In the genomic region with DNA sequence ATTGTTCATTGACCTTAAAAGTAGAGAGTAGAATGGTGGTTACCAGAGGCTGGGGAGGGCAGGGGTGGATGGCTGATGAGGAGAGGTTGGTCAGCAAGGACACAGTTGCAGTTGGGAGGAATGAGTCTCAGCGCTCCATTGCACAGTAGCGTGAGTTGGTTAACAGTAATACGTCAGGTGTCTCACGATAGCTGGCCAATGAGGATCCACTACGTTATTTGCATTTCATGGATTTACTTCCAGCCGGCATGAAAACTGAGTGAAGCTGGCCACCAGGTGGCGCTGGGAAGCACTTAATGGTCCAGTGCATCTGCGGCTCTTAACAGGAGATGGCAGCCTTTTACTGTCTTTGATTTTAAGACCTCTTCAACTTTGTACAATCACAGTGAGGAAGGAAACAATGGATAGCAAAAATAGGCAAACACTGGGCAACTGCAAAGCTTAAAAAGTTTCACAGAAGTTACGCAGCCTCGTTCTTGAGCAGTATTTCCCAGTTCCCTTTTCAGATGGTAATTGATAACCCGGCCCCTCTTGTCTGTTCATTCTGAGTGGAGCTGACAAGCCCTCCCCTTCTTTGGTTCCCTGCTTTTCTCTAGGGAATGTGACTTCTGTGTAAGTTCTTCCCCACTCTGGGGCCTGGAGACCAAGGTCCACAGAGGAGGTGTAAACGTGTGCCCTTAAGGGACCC, we compare ENCODE assay signal across 8 cellular contexts. TPM values are rescaled to one million over a fixed set of nuclear protein-coding genes. Genes with fewer than 3 reads are reported as not detected.
DNase-seq lines count a peak whose midpoint lies in the region; ATAC-seq, FAIRE-seq and TF ChIP-seq lines count a peak whose summit lies in the region.

No MANE protein-coding gene starts in this region.

- H3K36me3 ChIP-seq in skeletal muscle satellite cell (ENCODE audit: insufficient read depth, low read length): no peaks in the 10 kb centered on the region

- peak; percentile 99 to 100 for TF ChIP-seq RAD21 in A549 (conservative IDR thresholded peaks at IDR 0.05 in 1 of 2, IDR thresholded peaks at IDR 0.05 in 1 of 2)

- 7% methylated on average over 12 of the region's 12 CpGs for WGBS in A549 (ENCODE audit: missing lambda C conversion rate)

- H3K4me2 ChIP-seq in A549: peak overlapping the region; percentile 66
- H3K4me2 ChIP-seq in skeletal muscle satellite cell (ENCODE audit: low read length): peak overlapping the region; percentile 68

- in situ Hi-C loops in astrocyte of the cerebellum (cut with HindIII; ENCODE audit: low sequenced_read_pairs): loop anchor here (25.0 kb wide), 1 partner anchor 438 kb away; no protein-coding TSS in a partner anchor

- POLR2A ChIA-PET in A549 (lab: Yijun Ruan, JAX): interaction anchor here (0.9 to 4.3 kb wide), 7 partner anchors 23 to 597 kb away, joined by 3 to 55 read pairs (median 4); a partner anchor contains a TSS

- H3K4me3 ChIP-seq in A549 (no peak overlapping the region), astrocyte of the cerebellum (ENCODE audit: low read depth, low read length) (no peak overlapping the region), skeletal muscle satellite cell (ENCODE audit: low read length) (peak overlapping the region; percentile 24)

- H3K4me1 ChIP-seq in A549 (peaks cover 65% of the 10 kb centered on the region), skeletal muscle satellite cell (ENCODE audit: control insufficient read depth, insufficient read depth, low read length) (peaks cover 31% of the 10 kb centered on the region)

- peak overlapping the region; percentile 91 to 95 for H3K27ac ChIP-seq in A549

- H3K9me3 ChIP-seq in A549: no peaks in the 10 kb centered on the region
- no peaks in the 10 kb centered on the region for H3K9me3 ChIP-seq in skeletal muscle satellite cell (replicated peaks; ENCODE audit: low read length)

- DNase-seq in A549 (ENCODE audit: low read depth in 1 of 2, low spot score in 1 of 2): peak; percentile 80 to 98
- peak; percentile 81 to 85 for DNase-seq in NCI-H2081 (lab: John Stamatoyannopoulos, UW)
- peak; percentile 84 for DNase-seq in T-helper 9 cell
- peak; percentile 94 for DNase-seq in astrocyte of the cerebellum (ENCODE audit: low read depth)
- DNase-seq in hypothalamus (lab: John Stamatoyannopoulos, UW): peak in 48 of 51 donors; percentile 22 to 93 (median 71)

- ATAC-seq in A549 (peak; percentile 85), GM18519 (IDR thresholded peaks at IDR 0.05; ENCODE audit: low FRiP score, unreplicated experiment) (peak; percentile 93), HG03045 (IDR thresholded peaks at IDR 0.05; ENCODE audit: unreplicated experiment) (peak; percentile 89)

- H3K9ac ChIP-seq in skeletal muscle satellite cell (ENCODE audit: low read depth, low read length): peak overlapping the region; percentile 73

- no peaks in the 10 kb centered on the region for H3K27me3 ChIP-seq in skeletal muscle satellite cell (ENCODE audit: control insufficient read depth, insufficient read depth, low read length)

- TF ChIP-seq CTCF in A549 (IDR thresholded peaks at IDR 0.05) (peak; percentile 100), astrocyte of the cerebellum (IDR thresholded peaks at IDR 0.05; ENCODE audit: low read depth, low read length, missing control alignments) (peak; percentile 98)

- FAIRE-seq in A549 (lab: Jason Lieb, UNC): peak; percentile 98

- TF ChIP-seq EP300 in A549 (IDR thresholded peaks at IDR 0.05): no peak

- no peak for TF ChIP-seq POLR2A in A549 (IDR thresholded peaks at IDR 0.05; ENCODE audit: low read length)

- CTCF ChIA-PET in A549 (lab: Yijun Ruan, JAX): interaction anchor here (0.6 to 7.2 kb wide), 119 partner anchors 9 to 1601 kb away, joined by 3 to 153 read pairs (median 5); a partner anchor contains a TSS

TF ChIP-seq in A549, 52 proteins besides CTCF, POLR2A, EP300 and RAD21 (continues in another document):
- no peak for TF ChIP-seq PHF8 (IDR thresholded peaks at IDR 0.05; ENCODE audit: borderline replicate concordance, low read depth)
- TF ChIP-seq BHLHE40 (IDR thresholded peaks at IDR 0.05; ENCODE audit: low read depth, low read length): no peak
- TF ChIP-seq, protein P1, sequence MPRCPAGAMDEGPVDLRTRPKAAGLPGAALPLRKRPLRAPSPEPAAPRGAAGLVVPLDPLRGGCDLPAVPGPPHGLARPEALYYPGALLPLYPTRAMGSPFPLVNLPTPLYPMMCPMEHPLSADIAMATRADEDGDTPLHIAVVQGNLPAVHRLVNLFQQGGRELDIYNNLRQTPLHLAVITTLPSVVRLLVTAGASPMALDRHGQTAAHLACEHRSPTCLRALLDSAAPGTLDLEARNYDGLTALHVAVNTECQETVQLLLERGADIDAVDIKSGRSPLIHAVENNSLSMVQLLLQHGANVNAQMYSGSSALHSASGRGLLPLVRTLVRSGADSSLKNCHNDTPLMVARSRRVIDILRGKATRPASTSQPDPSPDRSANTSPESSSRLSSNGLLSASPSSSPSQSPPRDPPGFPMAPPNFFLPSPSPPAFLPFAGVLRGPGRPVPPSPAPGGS (IDR thresholded peaks at IDR 0.05): 0 out of 3 replicates have a peak, but pooled peaks have one; percentile 30
- TF ChIP-seq, protein P2, sequence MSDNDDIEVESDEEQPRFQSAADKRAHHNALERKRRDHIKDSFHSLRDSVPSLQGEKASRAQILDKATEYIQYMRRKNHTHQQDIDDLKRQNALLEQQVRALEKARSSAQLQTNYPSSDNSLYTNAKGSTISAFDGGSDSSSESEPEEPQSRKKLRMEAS (IDR thresholded peaks at IDR 0.05): peak; percentile 75; the same call in 1 of the 2 replicates
- no peak for TF ChIP-seq HOXB5 (CRISPR knock-in tag; IDR thresholded peaks at IDR 0.05)
- TF ChIP-seq ZC3H11A (IDR thresholded peaks at IDR 0.05): no peak
- no peak for TF ChIP-seq KDM1A (IDR thresholded peaks at IDR 0.05; ENCODE audit: low read depth)
- TF ChIP-seq RARB (CRISPR knock-in tag; IDR thresholded peaks at IDR 0.05): no peak
- no peak for TF ChIP-seq CBX2 (IDR thresholded peaks at IDR 0.05; ENCODE audit: borderline replicate concordance, low read depth)
- peak; percentile 21 for TF ChIP-seq CHD2 (IDR thresholded peaks at IDR 0.05; ENCODE audit: low read length, partially characterized antibody)
- no peak for TF ChIP-seq HDAC2 (IDR thresholded peaks at IDR 0.05)
- no peak for TF ChIP-seq ZNF302 (CRISPR knock-in tag; IDR thresholded peaks at IDR 0.05)
- TF ChIP-seq, protein P3, sequence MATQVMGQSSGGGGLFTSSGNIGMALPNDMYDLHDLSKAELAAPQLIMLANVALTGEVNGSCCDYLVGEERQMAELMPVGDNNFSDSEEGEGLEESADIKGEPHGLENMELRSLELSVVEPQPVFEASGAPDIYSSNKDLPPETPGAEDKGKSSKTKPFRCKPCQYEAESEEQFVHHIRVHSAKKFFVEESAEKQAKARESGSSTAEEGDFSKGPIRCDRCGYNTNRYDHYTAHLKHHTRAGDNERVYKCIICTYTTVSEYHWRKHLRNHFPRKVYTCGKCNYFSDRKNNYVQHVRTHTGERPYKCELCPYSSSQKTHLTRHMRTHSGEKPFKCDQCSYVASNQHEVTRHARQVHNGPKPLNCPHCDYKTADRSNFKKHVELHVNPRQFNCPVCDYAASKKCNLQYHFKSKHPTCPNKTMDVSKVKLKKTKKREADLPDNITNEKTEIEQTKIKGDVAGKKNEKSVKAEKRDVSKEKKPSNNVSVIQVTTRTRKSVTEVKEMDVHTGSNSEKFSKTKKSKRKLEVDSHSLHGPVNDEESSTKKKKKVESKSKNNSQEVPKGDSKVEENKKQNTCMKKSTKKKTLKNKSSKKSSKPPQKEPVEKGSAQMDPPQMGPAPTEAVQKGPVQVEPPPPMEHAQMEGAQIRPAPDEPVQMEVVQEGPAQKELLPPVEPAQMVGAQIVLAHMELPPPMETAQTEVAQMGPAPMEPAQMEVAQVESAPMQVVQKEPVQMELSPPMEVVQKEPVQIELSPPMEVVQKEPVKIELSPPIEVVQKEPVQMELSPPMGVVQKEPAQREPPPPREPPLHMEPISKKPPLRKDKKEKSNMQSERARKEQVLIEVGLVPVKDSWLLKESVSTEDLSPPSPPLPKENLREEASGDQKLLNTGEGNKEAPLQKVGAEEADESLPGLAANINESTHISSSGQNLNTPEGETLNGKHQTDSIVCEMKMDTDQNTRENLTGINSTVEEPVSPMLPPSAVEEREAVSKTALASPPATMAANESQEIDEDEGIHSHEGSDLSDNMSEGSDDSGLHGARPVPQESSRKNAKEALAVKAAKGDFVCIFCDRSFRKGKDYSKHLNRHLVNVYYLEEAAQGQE (IDR thresholded peaks at IDR 0.05): no peak
- 0 out of 2 replicates have a peak, but pooled peaks have one; percentile 17 for TF ChIP-seq NFE2L2 (conservative IDR thresholded peaks at IDR 0.05; ENCODE audit: low read length)
- no peak for TF ChIP-seq ZFP36 (IDR thresholded peaks at IDR 0.05; ENCODE audit: borderline replicate concordance, partially characterized antibody)
- no peak for TF ChIP-seq POLR2AphosphoS2 (conservative IDR thresholded peaks at IDR 0.05; ENCODE audit: low read length)
- TF ChIP-seq EHMT2 (IDR thresholded peaks at IDR 0.05; ENCODE audit: low read depth): no peak
- no peak for TF ChIP-seq KDM5A (IDR thresholded peaks at IDR 0.05)
- TF ChIP-seq RFX5 (IDR thresholded peaks at IDR 0.05): peak; percentile 32; the same call in 1 of the 2 replicates
- TF ChIP-seq, protein P4, sequence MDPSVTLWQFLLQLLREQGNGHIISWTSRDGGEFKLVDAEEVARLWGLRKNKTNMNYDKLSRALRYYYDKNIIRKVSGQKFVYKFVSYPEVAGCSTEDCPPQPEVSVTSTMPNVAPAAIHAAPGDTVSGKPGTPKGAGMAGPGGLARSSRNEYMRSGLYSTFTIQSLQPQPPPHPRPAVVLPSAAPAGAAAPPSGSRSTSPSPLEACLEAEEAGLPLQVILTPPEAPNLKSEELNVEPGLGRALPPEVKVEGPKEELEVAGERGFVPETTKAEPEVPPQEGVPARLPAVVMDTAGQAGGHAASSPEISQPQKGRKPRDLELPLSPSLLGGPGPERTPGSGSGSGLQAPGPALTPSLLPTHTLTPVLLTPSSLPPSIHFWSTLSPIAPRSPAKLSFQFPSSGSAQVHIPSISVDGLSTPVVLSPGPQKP (IDR thresholded peaks at IDR 0.05; ENCODE audit: low read depth, low read length): no peak
- 0 out of 2 replicates have a peak, but pooled peaks have one; percentile 29 for TF ChIP-seq EHF (CRISPR knock-in tag; IDR thresholded peaks at IDR 0.05)
- no peak for TF ChIP-seq FOSL2 (IDR thresholded peaks at IDR 0.05)
- TF ChIP-seq FOSL2 (CRISPR knock-in tag; IDR thresholded peaks at IDR 0.05): no peak
- peak; percentile 51 to 53; a peak in 1 of 5 replicates for TF ChIP-seq JUN (IDR thresholded peaks at IDR 0.05)

RNA-seq across cellular contexts. Expression of a gene that starts 23.7 kb away (rescaled TPM):
- 17.5 and 20.0 TPM in 2 replicates for polyA plus RNA-seq in A549 (2011; rRNA removed)
- 12.0 and 14.8 TPM in 2 replicates for polyA plus RNA-seq in A549 (2012; cell fraction: cytosol; rRNA removed)
- polyA plus RNA-seq in A549 (2012; cell fraction: nucleus; rRNA removed): 25.9 and 28.9 TPM in 2 replicates
- polyA plus RNA-seq in A549 (2017; fragmentation: RNase III; extraction: RNeasy Plus Mini Kit Qiagen cat#74134 plus additional on column Dnase treatment): 10.5 to 15.2 TPM (median 11.2 TPM) in 3 replicates
- polyA minus RNA-seq in A549 (2011; rRNA and poly(A)+ RNA removed): 139 and 226 TPM in 2 replicates
- 1.0 and 4.2 TPM in 2 replicates for total RNA-seq in skeletal muscle satellite cell (2012; rRNA removed)
